Comparison of ENCODE assay signal across 1 cellular context in the genomic region with DNA sequence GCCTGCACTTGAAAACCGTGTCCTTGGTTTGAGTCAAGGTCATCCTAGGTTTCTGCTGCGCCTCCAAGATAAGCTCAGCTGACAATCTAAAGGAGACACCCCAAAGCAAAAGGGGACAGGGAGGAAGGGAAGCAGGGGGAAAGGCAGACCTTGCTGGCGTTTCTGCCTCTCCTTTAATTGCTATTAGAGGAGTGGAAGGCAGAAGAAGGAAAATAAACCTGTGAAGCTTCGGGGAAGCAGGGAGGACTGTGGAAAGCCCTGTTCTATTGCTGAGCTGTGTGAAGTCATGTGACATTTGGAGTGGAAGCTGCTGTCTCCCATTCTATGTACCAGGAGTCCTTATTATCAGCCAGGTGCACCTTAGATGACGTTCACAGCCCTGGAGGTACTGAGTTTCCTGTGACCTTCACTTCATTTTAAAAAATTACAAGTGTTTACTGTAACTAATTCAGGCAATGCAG.
TF ChIP-seq lines count a peak whose summit lies in the region.

No MANE protein-coding gene starts in this region.

TF ChIP-seq in H1, 55 proteins besides CTCF, POLR2A, EP300 and RAD21 (continued from another document):
- TF ChIP-seq, protein P1, sequence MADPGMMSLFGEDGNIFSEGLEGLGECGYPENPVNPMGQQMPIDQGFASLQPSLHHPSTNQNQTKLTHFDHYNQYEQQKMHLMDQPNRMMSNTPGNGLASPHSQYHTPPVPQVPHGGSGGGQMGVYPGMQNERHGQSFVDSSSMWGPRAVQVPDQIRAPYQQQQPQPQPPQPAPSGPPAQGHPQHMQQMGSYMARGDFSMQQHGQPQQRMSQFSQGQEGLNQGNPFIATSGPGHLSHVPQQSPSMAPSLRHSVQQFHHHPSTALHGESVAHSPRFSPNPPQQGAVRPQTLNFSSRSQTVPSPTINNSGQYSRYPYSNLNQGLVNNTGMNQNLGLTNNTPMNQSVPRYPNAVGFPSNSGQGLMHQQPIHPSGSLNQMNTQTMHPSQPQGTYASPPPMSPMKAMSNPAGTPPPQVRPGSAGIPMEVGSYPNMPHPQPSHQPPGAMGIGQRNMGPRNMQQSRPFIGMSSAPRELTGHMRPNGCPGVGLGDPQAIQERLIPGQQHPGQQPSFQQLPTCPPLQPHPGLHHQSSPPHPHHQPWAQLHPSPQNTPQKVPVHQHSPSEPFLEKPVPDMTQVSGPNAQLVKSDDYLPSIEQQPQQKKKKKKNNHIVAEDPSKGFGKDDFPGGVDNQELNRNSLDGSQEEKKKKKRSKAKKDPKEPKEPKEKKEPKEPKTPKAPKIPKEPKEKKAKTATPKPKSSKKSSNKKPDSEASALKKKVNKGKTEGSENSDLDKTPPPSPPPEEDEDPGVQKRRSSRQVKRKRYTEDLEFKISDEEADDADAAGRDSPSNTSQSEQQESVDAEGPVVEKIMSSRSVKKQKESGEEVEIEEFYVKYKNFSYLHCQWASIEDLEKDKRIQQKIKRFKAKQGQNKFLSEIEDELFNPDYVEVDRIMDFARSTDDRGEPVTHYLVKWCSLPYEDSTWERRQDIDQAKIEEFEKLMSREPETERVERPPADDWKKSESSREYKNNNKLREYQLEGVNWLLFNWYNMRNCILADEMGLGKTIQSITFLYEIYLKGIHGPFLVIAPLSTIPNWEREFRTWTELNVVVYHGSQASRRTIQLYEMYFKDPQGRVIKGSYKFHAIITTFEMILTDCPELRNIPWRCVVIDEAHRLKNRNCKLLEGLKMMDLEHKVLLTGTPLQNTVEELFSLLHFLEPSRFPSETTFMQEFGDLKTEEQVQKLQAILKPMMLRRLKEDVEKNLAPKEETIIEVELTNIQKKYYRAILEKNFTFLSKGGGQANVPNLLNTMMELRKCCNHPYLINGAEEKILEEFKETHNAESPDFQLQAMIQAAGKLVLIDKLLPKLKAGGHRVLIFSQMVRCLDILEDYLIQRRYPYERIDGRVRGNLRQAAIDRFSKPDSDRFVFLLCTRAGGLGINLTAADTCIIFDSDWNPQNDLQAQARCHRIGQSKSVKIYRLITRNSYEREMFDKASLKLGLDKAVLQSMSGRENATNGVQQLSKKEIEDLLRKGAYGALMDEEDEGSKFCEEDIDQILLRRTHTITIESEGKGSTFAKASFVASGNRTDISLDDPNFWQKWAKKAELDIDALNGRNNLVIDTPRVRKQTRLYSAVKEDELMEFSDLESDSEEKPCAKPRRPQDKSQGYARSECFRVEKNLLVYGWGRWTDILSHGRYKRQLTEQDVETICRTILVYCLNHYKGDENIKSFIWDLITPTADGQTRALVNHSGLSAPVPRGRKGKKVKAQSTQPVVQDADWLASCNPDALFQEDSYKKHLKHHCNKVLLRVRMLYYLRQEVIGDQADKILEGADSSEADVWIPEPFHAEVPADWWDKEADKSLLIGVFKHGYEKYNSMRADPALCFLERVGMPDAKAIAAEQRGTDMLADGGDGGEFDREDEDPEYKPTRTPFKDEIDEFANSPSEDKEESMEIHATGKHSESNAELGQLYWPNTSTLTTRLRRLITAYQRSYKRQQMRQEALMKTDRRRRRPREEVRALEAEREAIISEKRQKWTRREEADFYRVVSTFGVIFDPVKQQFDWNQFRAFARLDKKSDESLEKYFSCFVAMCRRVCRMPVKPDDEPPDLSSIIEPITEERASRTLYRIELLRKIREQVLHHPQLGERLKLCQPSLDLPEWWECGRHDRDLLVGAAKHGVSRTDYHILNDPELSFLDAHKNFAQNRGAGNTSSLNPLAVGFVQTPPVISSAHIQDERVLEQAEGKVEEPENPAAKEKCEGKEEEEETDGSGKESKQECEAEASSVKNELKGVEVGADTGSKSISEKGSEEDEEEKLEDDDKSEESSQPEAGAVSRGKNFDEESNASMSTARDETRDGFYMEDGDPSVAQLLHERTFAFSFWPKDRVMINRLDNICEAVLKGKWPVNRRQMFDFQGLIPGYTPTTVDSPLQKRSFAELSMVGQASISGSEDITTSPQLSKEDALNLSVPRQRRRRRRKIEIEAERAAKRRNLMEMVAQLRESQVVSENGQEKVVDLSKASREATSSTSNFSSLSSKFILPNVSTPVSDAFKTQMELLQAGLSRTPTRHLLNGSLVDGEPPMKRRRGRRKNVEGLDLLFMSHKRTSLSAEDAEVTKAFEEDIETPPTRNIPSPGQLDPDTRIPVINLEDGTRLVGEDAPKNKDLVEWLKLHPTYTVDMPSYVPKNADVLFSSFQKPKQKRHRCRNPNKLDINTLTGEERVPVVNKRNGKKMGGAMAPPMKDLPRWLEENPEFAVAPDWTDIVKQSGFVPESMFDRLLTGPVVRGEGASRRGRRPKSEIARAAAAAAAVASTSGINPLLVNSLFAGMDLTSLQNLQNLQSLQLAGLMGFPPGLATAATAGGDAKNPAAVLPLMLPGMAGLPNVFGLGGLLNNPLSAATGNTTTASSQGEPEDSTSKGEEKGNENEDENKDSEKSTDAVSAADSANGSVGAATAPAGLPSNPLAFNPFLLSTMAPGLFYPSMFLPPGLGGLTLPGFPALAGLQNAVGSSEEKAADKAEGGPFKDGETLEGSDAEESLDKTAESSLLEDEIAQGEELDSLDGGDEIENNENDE (IDR thresholded peaks at IDR 0.05; ENCODE audit: insufficient replicate concordance, low read length): no peak
- TF ChIP-seq SRF (IDR thresholded peaks at IDR 0.05; ENCODE audit: low read depth, low read length): no peak
- no peak for TF ChIP-seq MAFK (IDR thresholded peaks at IDR 0.05; ENCODE audit: low read depth, low read length)
- no peak for TF ChIP-seq TAF1 (IDR thresholded peaks at IDR 0.05; ENCODE audit: low read depth, low read length)
- TF ChIP-seq SP1 (IDR thresholded peaks at IDR 0.05; ENCODE audit: low read depth, low read length): no peak
- no peak for TF ChIP-seq GTF2F1 (IDR thresholded peaks at IDR 0.05; ENCODE audit: borderline replicate concordance, low read depth, low read length)
- TF ChIP-seq EZH2 (IDR thresholded peaks at IDR 0.05; ENCODE audit: low read depth, low read length, severe bottlenecking): no peak
- TF ChIP-seq, protein P2, sequence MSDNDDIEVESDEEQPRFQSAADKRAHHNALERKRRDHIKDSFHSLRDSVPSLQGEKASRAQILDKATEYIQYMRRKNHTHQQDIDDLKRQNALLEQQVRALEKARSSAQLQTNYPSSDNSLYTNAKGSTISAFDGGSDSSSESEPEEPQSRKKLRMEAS (IDR thresholded peaks at IDR 0.05): no peak
- TF ChIP-seq CTBP2 (IDR thresholded peaks at IDR 0.05; ENCODE audit: borderline replicate concordance, insufficient read depth, insufficient read length, low read length): no peak
- no peak for TF ChIP-seq KDM4A (IDR thresholded peaks at IDR 0.05; ENCODE audit: low read depth, low read length, severe bottlenecking)
- TF ChIP-seq ASH2L (IDR thresholded peaks at IDR 0.05; ENCODE audit: low read length): no peak
- TF ChIP-seq, protein P3, sequence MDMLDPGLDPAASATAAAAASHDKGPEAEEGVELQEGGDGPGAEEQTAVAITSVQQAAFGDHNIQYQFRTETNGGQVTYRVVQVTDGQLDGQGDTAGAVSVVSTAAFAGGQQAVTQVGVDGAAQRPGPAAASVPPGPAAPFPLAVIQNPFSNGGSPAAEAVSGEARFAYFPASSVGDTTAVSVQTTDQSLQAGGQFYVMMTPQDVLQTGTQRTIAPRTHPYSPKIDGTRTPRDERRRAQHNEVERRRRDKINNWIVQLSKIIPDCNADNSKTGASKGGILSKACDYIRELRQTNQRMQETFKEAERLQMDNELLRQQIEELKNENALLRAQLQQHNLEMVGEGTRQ (IDR thresholded peaks at IDR 0.05; ENCODE audit: low read length): no peak
- TF ChIP-seq RBBP5 (IDR thresholded peaks at IDR 0.05; ENCODE audit: borderline replicate concordance, low read depth, low read length): no peak
- TF ChIP-seq POU5F1 (IDR thresholded peaks at IDR 0.05; ENCODE audit: low read depth, low read length): no peak
TF ChIP-seq in H1: peak in this region for 0.
